Comparison of ENCODE assay signal across 15 cellular contexts in genomic region chr1:19072285-19072981, GRCh38.
"Had no signal": no experiment of that assay in that cellular context is flagged by ENCODE, and none has a peak within 500 bp of the region (broad histone marks: within the 10 kb centered on the region; RNA-seq: fewer than 3 reads in every experiment).

No MANE protein-coding gene starts in this region.

- H3K9me3 ChIP-seq: heart left ventricle, psoas muscle, right lobe of liver, upper lobe of left lung had no signal

- H3K27ac ChIP-seq: heart left ventricle, upper lobe of left lung had no signal

- H3K27ac Mint-ChIP-seq: activated naive CD8-positive, alpha-beta T cell treated with anti-CD3 and anti-CD28 coated beads for 36 hours; memory B cell; natural killer cell treated with Interleukin-12 subunit alpha and Interleukin-12 subunit beta and Interleukin-15 and Interleukin-18, amount 100 ng/mL, for 72 hours; WTC11 had no signal

- H3K4me3 ChIP-seq: heart left ventricle, psoas muscle, right lobe of liver, upper lobe of left lung had no signal

- H3K27me3 ChIP-seq: right lobe of liver, upper lobe of left lung had no signal

- ATAC-seq: natural killer cell treated with Interleukin-12 subunit alpha and Interleukin-12 subunit beta and Interleukin-15 and Interleukin-18, amount 100 ng/mL, for 72 hours; stimulated activated naive CD8-positive, alpha-beta T cell treated with anti-CD3 and anti-CD28 coated beads, Interleukin-15, Interleukin-2, amounts not matched to agents 100 U/mL and 50 U/mL, for 24 hours had no signal

- H3K4me3 Mint-ChIP-seq: activated CD4-positive, alpha-beta T cell treated with anti-CD3 and anti-CD28 coated beads, Interleukin-2, amount 10 ng/mL, durations not matched to agents 24 days and 14 days; activated naive CD8-positive, alpha-beta T cell treated with anti-CD3 and anti-CD28 coated beads for 36 hours; memory B cell; natural killer cell treated with Interleukin-12 subunit alpha and Interleukin-12 subunit beta and Interleukin-15 and Interleukin-18, amount 100 ng/mL, for 72 hours; WTC11 had no signal

- H3K27me3 Mint-ChIP-seq: activated CD4-positive, alpha-beta T cell treated with anti-CD3 and anti-CD28 coated beads, Interleukin-2, amount 10 ng/mL, durations not matched to agents 24 days and 14 days; memory B cell had no signal

- FAIRE-seq: colon, frontal cortex, islet of Langerhans had no signal

- H3K9me3 Mint-ChIP-seq: activated CD4-positive, alpha-beta T cell treated with anti-CD3 and anti-CD28 coated beads, Interleukin-2, amount 10 ng/mL, durations not matched to agents 24 days and 14 days; activated naive CD8-positive, alpha-beta T cell treated with anti-CD3 and anti-CD28 coated beads for 36 hours; memory B cell; natural killer cell treated with Interleukin-12 subunit alpha and Interleukin-12 subunit beta and Interleukin-15 and Interleukin-18, amount 100 ng/mL, for 72 hours; WTC11 had no signal

- DNase-seq: activated CD4-positive, alpha-beta T cell treated with anti-CD3 and anti-CD28 coated beads, Interleukin-2, amount 10 ng/mL, durations not matched to agents 24 days and 14 days; activated effector memory CD4-positive, alpha-beta T cell treated with anti-CD3 and anti-CD28 coated beads, Interleukin-2, amount 50 U/mL, for 16 hours; activated naive CD8-positive, alpha-beta T cell treated with anti-CD3 and anti-CD28 coated beads for 36 hours; stimulated activated CD4-positive, alpha-beta T cell treated with anti-CD3 and anti-CD28 coated beads, Interleukin-2, amount 100 ng/mL, for 48 hours; stimulated activated naive CD8-positive, alpha-beta T cell treated with anti-CD3 and anti-CD28 coated beads, Interleukin-15, Interleukin-2, amounts not matched to agents 100 U/mL and 50 U/mL, for 24 hours; upper lobe of left lung had no signal
